ENCODE assay signal across 15 cellular contexts in the genomic region with DNA sequence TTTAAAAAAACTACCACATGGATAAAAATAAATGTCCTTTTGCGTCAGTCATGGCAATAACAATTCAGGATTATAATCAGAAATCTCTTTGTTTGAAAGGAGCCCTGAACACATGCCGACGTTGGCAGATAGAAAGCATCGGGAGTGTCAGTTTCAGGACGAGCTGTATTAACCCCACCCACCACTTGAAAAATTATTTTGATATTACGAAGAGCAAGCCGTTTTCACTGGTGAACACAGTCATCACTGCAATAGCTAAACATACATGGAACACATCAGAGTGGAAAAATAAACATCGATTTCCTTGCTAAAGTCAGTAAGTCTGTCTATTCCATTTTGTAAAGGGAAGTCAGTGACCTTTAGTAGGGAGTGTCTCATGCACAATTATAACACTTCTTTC.
DNase-seq lines count a peak whose midpoint lies in the region; ATAC-seq, FAIRE-seq and TF ChIP-seq lines count a peak whose summit lies in the region.
"Had no signal": no experiment of that assay in that cellular context is flagged by ENCODE, and none has a peak within 500 bp of the region (broad histone marks: within the 10 kb centered on the region; RNA-seq: fewer than 3 reads in every experiment).

No MANE protein-coding gene starts in this region.

- TF ChIP-seq CTCF in brain microvascular endothelial cell (IDR thresholded peaks at IDR 0.05; ENCODE audit: low read depth, low read length, missing control alignments) (no peak), lower lobe of right lung (IDR thresholded peaks at IDR 0.05) (no peak), kidney (IDR thresholded peaks at IDR 0.05; ENCODE audit: borderline replicate concordance, extremely low read depth, insufficient read depth) (no peak)

- peak overlapping the region; percentile 51 for H3K4me3 ChIP-seq in right cardiac atrium (ENCODE audit: low read length)
- peak overlapping the region; percentile 10 for H3K4me3 ChIP-seq in brain microvascular endothelial cell (ENCODE audit: low read depth, low read length)
- no peak overlapping the region for H3K4me3 ChIP-seq in lower lobe of right lung
- peak overlapping the region; percentile 15 to 28 for H3K4me3 ChIP-seq in aorta (ENCODE audit: low read length in 2 of 2)
- H3K4me3 ChIP-seq in kidney (ENCODE audit: low read length in 2 of 2): no peak overlapping the region
- H3K4me3 ChIP-seq: A549, GM12878 had no signal

- H3K4me1 ChIP-seq in right cardiac atrium (ENCODE audit: control insufficient read depth, insufficient read depth, low read length) (no peaks in the 10 kb centered on the region), lower lobe of right lung (no peaks in the 10 kb centered on the region), aorta (ENCODE audit: control insufficient read depth in 1 of 2, insufficient read depth in 2 of 2, low read length in 2 of 2) (no peaks in the 10 kb centered on the region), kidney (ENCODE audit: control insufficient read depth in 1 of 2, insufficient read depth in 1 of 2, low read depth in 1 of 2, low read length in 2 of 2) (no peaks in the 10 kb centered on the region)
- H3K4me1 ChIP-seq: A549 had no signal

- H3K9me3 ChIP-seq in right cardiac atrium (ENCODE audit: control insufficient read depth, low read length) (no peaks in the 10 kb centered on the region), lower lobe of right lung (no peaks in the 10 kb centered on the region), aorta (ENCODE audit: control insufficient read depth, low read length) (no peaks in the 10 kb centered on the region), kidney (ENCODE audit: control insufficient read depth in 1 of 2, low read length in 2 of 2) (no peaks in the 10 kb centered on the region)
- H3K9me3 ChIP-seq: A549 had no signal

- FAIRE-seq in kidney (lab: Jason Lieb, UNC): no peak
- FAIRE-seq: A549, GM12878 had no signal

- H3K27me3 ChIP-seq in right cardiac atrium (ENCODE audit: control insufficient read depth, insufficient read depth): no peaks in the 10 kb centered on the region
- H3K27me3 ChIP-seq in brain microvascular endothelial cell (replicated peaks): no peaks in the 10 kb centered on the region
- H3K27me3 ChIP-seq in lower lobe of right lung (ENCODE audit: low read depth): no peaks in the 10 kb centered on the region
- H3K27me3 ChIP-seq in aorta (ENCODE audit: control insufficient read depth in 1 of 2, insufficient read depth in 2 of 2, low read length in 1 of 2): no peaks in the 10 kb centered on the region

- ATAC-seq in right cardiac atrium (peak; percentile 72 to 93), left ventricle myocardium superior (no peak), lower lobe of right lung (no peak), aorta (ENCODE audit: low FRiP score) (no peak), GM18520 (IDR thresholded peaks at IDR 0.05; ENCODE audit: unreplicated experiment) (no peak)
- ATAC-seq: A549, GM12878 had no signal

- in situ Hi-C loops in brain microvascular endothelial cell (cut with HindIII; ENCODE audit: low pct_ligation_motif_present, low sequenced_read_pairs): no loop called here

- no peak overlapping the region for H3K9ac ChIP-seq in kidney (ENCODE audit: low read length in 2 of 2)
- H3K9ac ChIP-seq: KMS-11 had no signal

- 42% methylated on average over 8 of the region's 8 CpGs for WGBS in right cardiac atrium
- 39 to 44% methylated on average over 8 of the region's 8 CpGs for WGBS in aorta, 2 donors

- DNase-seq in right cardiac atrium (peak in 1 of 3 donors; percentile 15), left ventricle myocardium superior (no peak), brain microvascular endothelial cell (no peak), lower lobe of right lung (no peak), aorta (no peak), kidney (no peak), SIG-M5 (lab: John Stamatoyannopoulos, UW) (no peak)
- DNase-seq: DMS53, NCI-H1105, NCI-H187, NCI-H446 had no signal

- intact Hi-C loops in right cardiac atrium (cut with DNase I): no loop called here
- intact Hi-C loops in left ventricle myocardium superior (cut with micrococcal nuclease): no loop called here
- intact Hi-C loops in lower lobe of right lung (cut with DNase I): no loop called here
- intact Hi-C loops in aorta (cut with DNase I): no loop called here
- intact Hi-C loops in kidney (cut with DNase I): no loop called here

- H3K27ac ChIP-seq in right cardiac atrium (ENCODE audit: low read length): no peak overlapping the region
- peak overlapping the region; percentile 3 for H3K27ac ChIP-seq in brain microvascular endothelial cell
- H3K27ac ChIP-seq in lower lobe of right lung: peak overlapping the region; percentile 10
- H3K27ac ChIP-seq in aorta (ENCODE audit: low read depth in 1 of 2, low read length in 2 of 2): no peak overlapping the region
- H3K27ac ChIP-seq in kidney (ENCODE audit: low read depth in 2 of 2, low read length in 2 of 2): no peak overlapping the region
- H3K27ac ChIP-seq: A549, KMS-11 had no signal

- H3K36me3 ChIP-seq in brain microvascular endothelial cell (replicated peaks) (no peaks in the 10 kb centered on the region), lower lobe of right lung (no peaks in the 10 kb centered on the region), aorta (ENCODE audit: control insufficient read depth in 1 of 2, insufficient read depth in 2 of 2, low read length in 1 of 2) (no peaks in the 10 kb centered on the region), kidney (ENCODE audit: control insufficient read depth in 1 of 2, insufficient read depth in 2 of 2, low read length in 2 of 2) (no peaks in the 10 kb centered on the region)

Comparison
In these comparisons a context has a peak if more than half of its experiments do, and no peak if none do; other contexts are left out.
1. ATAC-seq: peak in right cardiac atrium (2 of 2); none in left ventricle myocardium superior (single experiment), lower lobe of right lung (0 of 2), aorta (single experiment) and GM18520 (single experiment).
2. H3K27ac ChIP-seq: peak in brain microvascular endothelial cell (single experiment) and lower lobe of right lung (single experiment); none in right cardiac atrium (single experiment), aorta (0 of 2) and kidney (0 of 2).
3. H3K4me3 ChIP-seq: peak in right cardiac atrium (single experiment), brain microvascular endothelial cell (single experiment) and aorta (2 of 2); none in lower lobe of right lung (single experiment) and kidney (0 of 2).